Comparison of ENCODE assay signal across 1 cellular context in genomic region chr10:53325073-53325472, GRCh38.
TF ChIP-seq lines count a peak whose summit lies in the region.

No MANE protein-coding gene starts in this region.

TF ChIP-seq in SK-N-SH treated with all-trans-retinoic acid at 6 μM for 48 hours, 23 proteins besides CTCF, POLR2A, EP300 and RAD21 (continued from another document):
- TF ChIP-seq CREB5 (CRISPR knock-in tag; IDR thresholded peaks at IDR 0.05; ENCODE audit: low read depth) (no peak), ESRRG (CRISPR knock-in tag; IDR thresholded peaks at IDR 0.05) (no peak)
